In the genomic region with DNA sequence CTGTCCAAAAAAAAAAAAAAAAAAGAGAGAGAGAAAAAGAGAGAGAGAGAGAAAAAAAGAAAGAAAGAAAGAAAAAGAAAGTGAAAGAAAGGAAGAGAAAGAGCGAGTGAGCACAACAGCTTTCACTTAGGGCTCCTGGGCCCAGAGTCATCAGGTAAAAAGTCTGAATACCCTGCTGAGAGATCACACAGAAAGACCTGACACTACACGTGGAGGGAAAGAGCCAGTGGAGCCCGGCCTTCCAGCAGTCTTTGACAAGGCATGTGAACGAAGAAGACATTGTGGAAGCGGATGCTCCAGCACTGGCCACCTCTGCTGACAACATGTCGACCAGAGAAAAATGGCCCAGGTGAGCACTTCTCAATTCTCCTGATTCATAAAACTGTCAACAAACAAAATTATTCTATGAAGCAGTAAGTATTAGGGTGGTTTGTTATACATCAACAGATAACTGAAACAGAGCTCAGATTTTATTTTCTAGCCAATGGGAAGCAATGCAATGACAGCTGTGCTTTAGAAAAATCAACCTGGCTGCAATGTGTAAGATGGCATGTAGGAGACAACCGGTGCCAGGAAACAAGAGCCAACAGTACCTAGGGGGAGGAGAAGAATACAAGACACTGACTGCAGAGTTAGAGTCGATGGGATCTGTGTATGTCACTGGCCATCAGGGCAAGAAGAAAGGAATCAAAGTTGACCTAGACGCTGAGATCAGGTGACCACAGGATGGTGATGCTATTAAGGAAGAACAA, we compare ENCODE assay signal across 15 cellular contexts. TPM values are rescaled to one million over a fixed set of nuclear protein-coding genes. Genes with fewer than 3 reads are reported as not detected.
A peak's percentile ranks its signal among the peaks of the same experiment; 100 is the strongest.
DNase-seq lines count a peak whose midpoint lies in the region; ATAC-seq lines count a peak whose summit lies in the region.
"Had no signal": no experiment of that assay in that cellular context is flagged by ENCODE, and none has a peak within 500 bp of the region (broad histone marks: within the 10 kb centered on the region; RNA-seq: fewer than 3 reads in every experiment).

No MANE protein-coding gene starts in this region.

- peaks cover 52 to 78% (median 74%) of the 10 kb centered on the region in 3 donors for H3K4me1 Mint-ChIP-seq in CD8-positive, alpha-beta memory T cell
- H3K4me1 Mint-ChIP-seq in activated CD4-positive, alpha-beta memory T cell treated with anti-CD3 and anti-CD28 coated beads, Interleukin-2, amount 10 ng/mL, durations not matched to agents 7 days and 5 days: peaks cover 58% of the 10 kb centered on the region

- CTCF ChIA-PET in CD8-positive, alpha-beta memory T cell (lab: Charles Lee): interaction anchor here (1.4 kb wide), 1 partner anchor 218 kb away, joined by 5 read pairs; no protein-coding TSS in a partner anchor
- CTCF ChIA-PET in activated CD4-positive, alpha-beta memory T cell treated with anti-CD3 and anti-CD28 coated beads, Interleukin-2, amount 10 ng/mL, durations not matched to agents 7 days and 5 days (lab: Charles Lee): interaction anchor here (0.6 to 2.4 kb wide), 7 partner anchors 12 to 278 kb away, joined by 3 to 11 read pairs (median 4); no protein-coding TSS in a partner anchor

- 0 out of 2 replicates have a peak overlapping the region, but pooled peaks have one; percentile 48 for H3K9ac ChIP-seq in BLaER1

- H3K4me3 ChIP-seq in BLaER1: no peak overlapping the region
- no peak overlapping the region for H3K4me3 ChIP-seq in CD8-positive, alpha-beta memory T cell (ENCODE audit: low read length)
- H3K4me3 ChIP-seq: breast epithelium, lung, testis had no signal

- H4K20me1 ChIP-seq in BLaER1: peaks cover 92% of the 10 kb centered on the region

- POLR2A ChIA-PET in CD8-positive, alpha-beta memory T cell (lab: Charles Lee): interaction anchor here (0.7 kb wide), 3 partner anchors 9 to 253 kb away, joined by 3 to 4 read pairs (median 4); no protein-coding TSS in a partner anchor
- POLR2A ChIA-PET in activated CD4-positive, alpha-beta memory T cell treated with anti-CD3 and anti-CD28 coated beads, Interleukin-2, amount 10 ng/mL, durations not matched to agents 7 days and 5 days (lab: Charles Lee): interaction anchor here (1.4 to 1.7 kb wide), 3 partner anchors 9 to 249 kb away, joined by 3 to 7 read pairs (median 7); no protein-coding TSS in a partner anchor

- 0 out of 2 replicates have a peak, but pooled peaks cover 5% of the 10 kb centered on the region for H3K9me3 ChIP-seq in BLaER1
- H3K9me3 ChIP-seq in CD8-positive, alpha-beta memory T cell (ENCODE audit: low read length): no peaks in the 10 kb centered on the region
- H3K9me3 ChIP-seq: breast epithelium, Caco-2, testis had no signal

- H3K4me3 Mint-ChIP-seq in CD8-positive, alpha-beta memory T cell: peak overlapping the region; percentile 66 to 88 (median 81)
- peak overlapping the region; percentile 76 for H3K4me3 Mint-ChIP-seq in activated CD4-positive, alpha-beta memory T cell treated with anti-CD3 and anti-CD28 coated beads, Interleukin-2, amount 10 ng/mL, durations not matched to agents 7 days and 5 days

- H3K27me3 Mint-ChIP-seq in CD8-positive, alpha-beta memory T cell: no peaks in the 10 kb centered on the region
- H3K27me3 Mint-ChIP-seq in activated CD4-positive, alpha-beta memory T cell treated with anti-CD3 and anti-CD28 coated beads, Interleukin-2, amount 10 ng/mL, durations not matched to agents 7 days and 5 days: no peaks in the 10 kb centered on the region
- H3K27me3 Mint-ChIP-seq: progenitor cell of endocrine pancreas had no signal

- peak in 2 of 5 donors; percentile 6 to 21 for DNase-seq in CD8-positive, alpha-beta memory T cell
- DNase-seq in activated CD4-positive, alpha-beta memory T cell treated with anti-CD3 and anti-CD28 coated beads, Interleukin-2, amount 10 ng/mL, durations not matched to agents 7 days and 5 days: peak; percentile 27
- peak; percentile 13 for DNase-seq in kidney tubule cell (ENCODE audit: low spot score)
- no peak for DNase-seq in DMS79 (lab: John Stamatoyannopoulos, UW)
- DNase-seq in NCI-H187 treated with DMSO at 0.1 percent for 48 hours (lab: John Stamatoyannopoulos, UW): no peak
- no peak for DNase-seq in OCI-M2 (lab: John Stamatoyannopoulos, UW; ENCODE audit: unreplicated experiment)
- DNase-seq: Caco-2, NCI-H1105 treated with DMSO at 0.1 percent for 48 hours, NCI-H69, testis had no signal

- H3K9me3 Mint-ChIP-seq in CD8-positive, alpha-beta memory T cell: no peaks in the 10 kb centered on the region
- H3K9me3 Mint-ChIP-seq in activated CD4-positive, alpha-beta memory T cell treated with anti-CD3 and anti-CD28 coated beads, Interleukin-2, amount 10 ng/mL, durations not matched to agents 7 days and 5 days: no peaks in the 10 kb centered on the region

- no peak overlapping the region; the same call in 1 of the 2 replicates for H3K27ac ChIP-seq in BLaER1
- peak overlapping the region; percentile 1 for H3K27ac ChIP-seq in CD8-positive, alpha-beta memory T cell (ENCODE audit: low read depth, low read length)
- H3K27ac ChIP-seq: breast epithelium, testis had no signal

- peaks cover 52% of the 10 kb centered on the region for H3K4me1 ChIP-seq in BLaER1
- H3K4me1 ChIP-seq in CD8-positive, alpha-beta memory T cell (ENCODE audit: insufficient read depth, low read length): peaks cover 61% of the 10 kb centered on the region
- H3K4me1 ChIP-seq: breast epithelium, Caco-2 had no signal

- H3K36me3 ChIP-seq in BLaER1: peaks cover 37% of the 10 kb centered on the region
- H3K36me3 ChIP-seq in CD8-positive, alpha-beta memory T cell (ENCODE audit: insufficient read depth, low read length): no peaks in the 10 kb centered on the region
- H3K36me3 ChIP-seq: breast epithelium had no signal

- H3K36me3 Mint-ChIP-seq in CD8-positive, alpha-beta memory T cell: peaks cover 0 to 35% (median 2%) of the 10 kb centered on the region in 3 donors
- peaks cover 26% of the 10 kb centered on the region for H3K36me3 Mint-ChIP-seq in activated CD4-positive, alpha-beta memory T cell treated with anti-CD3 and anti-CD28 coated beads, Interleukin-2, amount 10 ng/mL, durations not matched to agents 7 days and 5 days (ENCODE audit: low read depth)

- no peak for ATAC-seq in GM18861 (IDR thresholded peaks at IDR 0.05; ENCODE audit: unreplicated experiment)

- H3K27ac Mint-ChIP-seq in CD8-positive, alpha-beta memory T cell: peak overlapping the region; percentile 69 to 97 (median 90)
- peak overlapping the region; percentile 66 for H3K27ac Mint-ChIP-seq in activated CD4-positive, alpha-beta memory T cell treated with anti-CD3 and anti-CD28 coated beads, Interleukin-2, amount 10 ng/mL, durations not matched to agents 7 days and 5 days
- H3K27ac Mint-ChIP-seq: progenitor cell of endocrine pancreas had no signal

- H3K4me2 ChIP-seq in BLaER1: peak overlapping the region; percentile 56

- H3K27me3 ChIP-seq in BLaER1: no peaks in the 10 kb centered on the region
- H3K27me3 ChIP-seq in CD8-positive, alpha-beta memory T cell (ENCODE audit: insufficient read depth, low read length, poor library complexity, severe bottlenecking): no peaks in the 10 kb centered on the region
- H3K27me3 ChIP-seq: breast epithelium, testis had no signal

RNA-seq across cellular contexts. Expression of gene RNF216, which starts 4.4 kb away (rescaled TPM):
- 10 to 100 TPM; 43.4 to 44.3 TPM for total RNA-seq in CD8-positive, alpha-beta memory T cell
- 42.8 TPM for polyA plus RNA-seq in CD8-positive, alpha-beta memory T cell
- 10 to 100 TPM; 24.8 to 25.2 TPM for total RNA-seq in activated CD4-positive, alpha-beta memory T cell treated with anti-CD3 and anti-CD28 coated beads, Interleukin-2, amount 10 ng/mL, durations not matched to agents 7 days and 5 days

Comparison
In these comparisons a context has a peak if more than half of its experiments do, and no peak if none do; other contexts are left out.
1. DNase-seq: peak in activated CD4-positive, alpha-beta memory T cell treated with anti-CD3 and anti-CD28 coated beads, Interleukin-2, amount 10 ng/mL, durations not matched to agents 7 days and 5 days (single experiment) and kidney tubule cell (single experiment); none in DMS79 (single experiment), NCI-H187 treated with DMSO at 0.1 percent for 48 hours (single experiment) and OCI-M2 (single experiment).